Comparison of ENCODE assay signal across 8 cellular contexts in the genomic region with DNA sequence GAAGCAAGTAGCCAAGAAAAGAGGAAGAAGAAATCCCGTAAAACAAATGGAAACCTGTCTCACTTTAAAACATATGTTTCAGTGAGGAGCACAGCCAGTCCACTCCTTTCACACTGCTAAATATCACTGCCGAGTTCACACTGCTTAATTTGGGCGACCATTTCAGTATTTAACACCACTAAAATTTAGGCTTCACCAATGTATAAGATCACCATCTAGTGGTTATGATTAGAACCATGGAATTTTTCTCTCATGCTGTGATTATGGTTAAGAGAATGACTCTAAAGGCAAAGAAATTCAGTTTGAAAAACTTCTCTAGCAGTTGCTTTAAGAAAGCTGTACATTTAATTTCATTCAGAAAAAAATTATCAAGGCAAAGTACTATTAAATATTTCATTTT. TPM values are rescaled to one million over a fixed set of nuclear protein-coding genes. Genes with fewer than 3 reads are reported as not detected.
DNase-seq lines count a peak whose midpoint lies in the region; ATAC-seq and TF ChIP-seq lines count a peak whose summit lies in the region.

No MANE protein-coding gene starts in this region.

- H3K4me2 ChIP-seq in neural cell (ENCODE audit: low read length), result no peak overlapping the region
- H3K4me2 ChIP-seq in neuronal stem cell (ENCODE audit: insufficient read depth, low read length, poor library complexity, severe bottlenecking), result no peak overlapping the region

- no peak overlapping the region for H2BK15ac ChIP-seq in neuronal stem cell (ENCODE audit: low read length)

- no peak overlapping the region for H3K27ac ChIP-seq in neural cell (ENCODE audit: low read length)
- H3K27ac ChIP-seq in neuronal stem cell (replicated peaks; ENCODE audit: low read length), result no peak overlapping the region

- H3K4ac ChIP-seq in neuronal stem cell (ENCODE audit: low read length), result no peak overlapping the region

- H3K27me3 ChIP-seq in neural cell (ENCODE audit: insufficient read depth, low read depth, low read length), result no peaks in the 10 kb centered on the region
- H3K27me3 ChIP-seq in neuronal stem cell (ENCODE audit: control insufficient read depth in 3 of 3, insufficient read depth in 3 of 3, low read depth in 1 of 3, low read length in 3 of 3), result no peaks in the 10 kb centered on the region

- H3F3A ChIP-seq in neural cell (ENCODE audit: insufficient read depth, low read length, poor library complexity, severe bottlenecking), result no peaks in the 10 kb centered on the region

- no peak overlapping the region for H3K23ac ChIP-seq in neuronal stem cell (ENCODE audit: low read depth, low read length, poor library complexity)

- no CpG with 5 or more reads among the region's 3 CpGs for WGBS in neuronal stem cell (ENCODE audit: extremely low coverage in 2 of 2, insufficient read length in 2 of 2, insufficient replicate concordance in 1 of 2), 2 donors

- H2BK120ac ChIP-seq in neuronal stem cell (ENCODE audit: low read depth, low read length), result no peak overlapping the region

- H3K18ac ChIP-seq in neuronal stem cell (ENCODE audit: low read length), result no peak overlapping the region

- H3K4me3 ChIP-seq in neural cell (ENCODE audit: low read length) (no peak overlapping the region), neuronal stem cell (ENCODE audit: low read length in 2 of 2) (no peak overlapping the region)

- no peak for TF ChIP-seq EP300 in neural cell (conservative IDR thresholded peaks at IDR 0.05; ENCODE audit: poor library complexity, severe bottlenecking)

- H3K9me3 ChIP-seq in neural cell (ENCODE audit: low read length) (peaks cover 6% of the 10 kb centered on the region), neuronal stem cell (replicated peaks in 1 of 2; ENCODE audit: control insufficient read depth in 2 of 2, insufficient read depth in 1 of 2, low read depth in 1 of 2, low read length in 2 of 2) (peaks cover 8 to 31% of the 10 kb centered on the region in 2 donors)

- H2BK12ac ChIP-seq in neuronal stem cell (ENCODE audit: low read length), result no peak overlapping the region

- peak; percentile 86 for ATAC-seq in GM19455 (IDR thresholded peaks at IDR 0.05; ENCODE audit: unreplicated experiment)
- ATAC-seq in HG03378 (IDR thresholded peaks at IDR 0.05; ENCODE audit: unreplicated experiment), result peak; percentile 96
- peak; percentile 66 for ATAC-seq in esophagus mucosa

- H3K9ac ChIP-seq in neural cell (ENCODE audit: low read length), result no peak overlapping the region
- H3K9ac ChIP-seq in neuronal stem cell (ENCODE audit: low read depth, low read length, poor library complexity), result no peak overlapping the region

- H2AFZ ChIP-seq in neural cell (ENCODE audit: low read depth, low read length) (no peak overlapping the region), neuronal stem cell (ENCODE audit: low read length) (no peak overlapping the region)

- no peak overlapping the region for H2AK5ac ChIP-seq in neuronal stem cell (ENCODE audit: low read depth, low read length)

- no peak overlapping the region for H4K8ac ChIP-seq in neuronal stem cell (ENCODE audit: low read depth, low read length)

- peak; percentile 8 to 51 for DNase-seq in NOMO-1 (lab: John Stamatoyannopoulos, UW; ENCODE audit: unreplicated experiment in 2 of 2)
- no peak for DNase-seq in NOMO-1 treated with dmso at 0.1 percent for 144 hours (lab: John Stamatoyannopoulos, UW; ENCODE audit: unreplicated experiment)
- peak; percentile 33 for DNase-seq in RPMI8226
- DNase-seq in neuronal stem cell (ENCODE audit: low spot score), result no peak

- TF ChIP-seq RAD21 in neural cell (conservative IDR thresholded peaks at IDR 0.05), result peak; percentile 13

- H2BK5ac ChIP-seq in neuronal stem cell (ENCODE audit: low read length), result no peak overlapping the region

- H3K79me2 ChIP-seq in neural cell (replicated peaks; ENCODE audit: insufficient read depth, low read length), result peaks cover 81% of the 10 kb centered on the region

- H3K9me2 ChIP-seq in neural cell (ENCODE audit: insufficient read depth, low read length), result no peaks in the 10 kb centered on the region

- no peaks in the 10 kb centered on the region for H3K4me1 ChIP-seq in neuronal stem cell (ENCODE audit: control insufficient read depth in 2 of 2, insufficient read depth in 1 of 2, low read depth in 1 of 2, low read length in 2 of 2)

- H3K14ac ChIP-seq in neuronal stem cell (ENCODE audit: low read length), result no peak overlapping the region

- no peaks in the 10 kb centered on the region for H4K20me1 ChIP-seq in neural cell (ENCODE audit: insufficient read depth)

- peaks cover 8% of the 10 kb centered on the region for H3K79me1 ChIP-seq in neuronal stem cell (ENCODE audit: low read depth, low read length)

- H3K36me3 ChIP-seq in neural cell (ENCODE audit: insufficient read depth, low read length) (no peaks in the 10 kb centered on the region), neuronal stem cell (replicated peaks in 1 of 2; ENCODE audit: control insufficient read depth in 2 of 2, insufficient read depth in 2 of 2, low read length in 2 of 2) (peaks cover 4 to 39% of the 10 kb centered on the region in 2 donors)

- no peak overlapping the region for H4K91ac ChIP-seq in neuronal stem cell (ENCODE audit: low read depth, low read length, poor library complexity)

- peak; percentile 43 for TF ChIP-seq CTCF in neural cell (IDR thresholded peaks at IDR 0.05; ENCODE audit: poor library complexity, severe bottlenecking)

TF ChIP-seq in neural cell, 6 proteins besides CTCF, POLR2A, EP300 and RAD21:
- TF ChIP-seq SMC3 (conservative IDR thresholded peaks at IDR 0.05; ENCODE audit: poor library complexity) (peak; percentile 14), EZH2 (IDR thresholded peaks at IDR 0.05; ENCODE audit: borderline replicate concordance, insufficient read depth, low read length, poor library complexity, severe bottlenecking) (no peak)

RNA-seq across cellular contexts. Expression of a gene that starts 16.6 kb away (rescaled TPM):
- total RNA-seq in esophagus mucosa, result 17.3 TPM
- 88.9 and 96.9 TPM in 2 replicates for polyA plus RNA-seq in neural cell
- 300 and 339 TPM in 2 replicates for polyA minus RNA-seq in neural cell
- 52.3 TPM for polyA plus RNA-seq in neuronal stem cell (2013, experiment 1 of 2)
- 55.2 TPM for polyA plus RNA-seq in neuronal stem cell (2013, experiment 2 of 2)

Comparison
In these comparisons a context has a peak if more than half of its experiments do, and no peak if none do; other contexts are left out.
1. DNase-seq: peak in NOMO-1 (2 of 2) and RPMI8226 (single experiment); none in NOMO-1 treated with dmso at 0.1 percent for 144 hours (single experiment) and neuronal stem cell (single experiment).
2. Peak in every context shown above with its lines, with median percentiles within 50 percentile points of each other: ATAC-seq.